Comparison of ENCODE assay signal across 8 cellular contexts in the genomic region with DNA sequence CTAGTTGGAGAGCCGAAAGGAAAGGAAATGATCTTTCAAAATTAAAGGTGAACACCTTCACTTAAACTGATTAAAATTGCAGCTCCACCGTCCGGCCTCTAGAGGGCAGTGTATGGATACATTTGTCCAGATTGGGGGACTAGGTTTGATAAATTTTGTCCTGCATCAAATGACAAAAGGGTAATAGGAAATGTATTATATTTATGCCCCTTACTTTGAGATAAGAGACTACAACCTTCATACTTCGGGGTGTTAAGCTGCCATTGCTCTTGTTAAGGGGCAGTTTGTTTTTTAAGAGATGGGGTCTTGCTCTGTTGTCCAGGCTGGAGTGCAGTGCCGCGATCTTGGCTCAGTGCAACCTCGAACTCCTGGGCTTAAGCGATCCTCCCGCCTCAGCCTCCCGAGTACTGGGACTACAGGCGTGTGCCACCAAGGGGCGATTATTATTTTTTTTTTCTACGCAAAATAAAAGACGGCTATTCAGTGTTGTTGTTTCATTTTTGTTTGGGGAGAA. TPM values are rescaled to one million over a fixed set of nuclear protein-coding genes. Genes with fewer than 3 reads are reported as not detected.
DNase-seq lines count a peak whose midpoint lies in the region; TF ChIP-seq lines count a peak whose summit lies in the region.

No MANE protein-coding gene starts in this region.

- peaks cover 5% of the 10 kb centered on the region for H3K27me3 Mint-ChIP-seq in activated CD4-positive, alpha-beta memory T cell treated with anti-CD3 and anti-CD28 coated beads for 36 hours

- H3K4me3 ChIP-seq in AG04449 (ENCODE audit: low read depth, low read length): peak overlapping the region; percentile 93

- CTCF ChIA-PET in AG04449 (lab: Yijun Ruan, JAX): interaction anchor here (0.6 to 8.6 kb wide), 41 partner anchors 12 to 267 kb away, joined by 3 to 213 read pairs (median 5); partner anchors contain the start of genes DGKA, ERBB3, IKZF4 and RAB5B
- CTCF ChIA-PET in activated CD4-positive, alpha-beta memory T cell treated with anti-CD3 and anti-CD28 coated beads for 36 hours (lab: Charles Lee): interaction anchor here (0.6 to 6.0 kb wide), 40 partner anchors 9 to 468 kb away, joined by 3 to 102 read pairs (median 5); partner anchors contain the start of genes IKZF4, PA2G4, RAB5B and SMARCC2

- H3K9me3 Mint-ChIP-seq in activated CD4-positive, alpha-beta memory T cell treated with anti-CD3 and anti-CD28 coated beads for 36 hours: no peaks in the 10 kb centered on the region

- peaks cover 19% of the 10 kb centered on the region for H3K4me1 Mint-ChIP-seq in activated CD4-positive, alpha-beta memory T cell treated with anti-CD3 and anti-CD28 coated beads for 36 hours (ENCODE audit: low read depth)

- DNase-seq in AG04449 (ENCODE audit: low read depth, low spot score) (no peak), H4 (ENCODE audit: low spot score) (peak; percentile 38), NCI-H69 (lab: John Stamatoyannopoulos, UW) (peak; percentile 77), lung microvascular endothelial cell (ENCODE audit: low read depth in 2 of 2) (peak; percentile 80 to 81), KG1 (lab: John Stamatoyannopoulos, UW) (no peak)
- DNase-seq in activated CD4-positive, alpha-beta memory T cell treated with anti-CD3 and anti-CD28 coated beads for 36 hours: peak; percentile 72
- DNase-seq in effector CD4-positive, alpha-beta T cell: peak; percentile 68
- peak; percentile 29 to 35 for DNase-seq in stimulated activated CD8-positive, alpha-beta memory T cell treated with anti-CD3 and anti-CD28 coated beads, Interleukin-2, amount 100 ng/mL, for 1 hour (ENCODE audit: low read depth in 2 of 2)

- no peak overlapping the region for H3K27ac Mint-ChIP-seq in activated CD4-positive, alpha-beta memory T cell treated with anti-CD3 and anti-CD28 coated beads for 36 hours

- intact Hi-C loops in activated CD4-positive, alpha-beta memory T cell treated with anti-CD3 and anti-CD28 coated beads for 36 hours (cut with micrococcal nuclease): loop anchor here (1.0 to 5.0 kb wide), 3 partner anchors 33 to 106 kb away; partner anchors contain the start of genes PA2G4 and RPS26

- no peak overlapping the region for H3K4me3 Mint-ChIP-seq in activated CD4-positive, alpha-beta memory T cell treated with anti-CD3 and anti-CD28 coated beads for 36 hours

- peaks cover 14% of the 10 kb centered on the region for H3K36me3 Mint-ChIP-seq in activated CD4-positive, alpha-beta memory T cell treated with anti-CD3 and anti-CD28 coated beads for 36 hours

- POLR2A ChIA-PET in AG04449 (lab: Yijun Ruan, JAX): interaction anchor here (0.6 to 2.0 kb wide), 4 partner anchors 13 to 161 kb away, joined by 3 to 10 read pairs (median 4); partner anchors contain the start of gene RAB5B
- POLR2A ChIA-PET in activated CD4-positive, alpha-beta memory T cell treated with anti-CD3 and anti-CD28 coated beads for 36 hours (lab: Charles Lee): interaction anchor here (0.9 to 1.3 kb wide), 2 partner anchors 11 to 26 kb away, joined by 3 to 4 read pairs; no protein-coding TSS in a partner anchor

- TF ChIP-seq CTCF in AG04449 (IDR thresholded peaks at IDR 0.05; ENCODE audit: insufficient read depth, low read length, missing control alignments): peak; percentile 66

RNA-seq across cellular contexts. Expression of gene SUOX, which starts 0.8 kb away (rescaled TPM):
- total RNA-seq in H4 (2014; rRNA removed; shearing (Covaris generic)): 16.7 and 25.9 TPM in 2 replicates
- total RNA-seq in activated CD4-positive, alpha-beta memory T cell treated with anti-CD3 and anti-CD28 coated beads for 36 hours: 1 to 10 TPM; 2.4 to 2.7 TPM
- total RNA-seq in lung microvascular endothelial cell: 8.9 and 10.1 TPM in 2 replicates

RNA-seq across cellular contexts. Expression of gene RAB5B, which starts 22.4 kb away (rescaled TPM):
- total RNA-seq in H4 (2014; rRNA removed; shearing (Covaris generic)): 46.9 and 47.7 TPM in 2 replicates
- 10 to 100 TPM; 44.8 to 46.4 TPM for total RNA-seq in activated CD4-positive, alpha-beta memory T cell treated with anti-CD3 and anti-CD28 coated beads for 36 hours
- 25.3 and 32.5 TPM in 2 replicates for total RNA-seq in lung microvascular endothelial cell

RNA-seq across cellular contexts. Expression of gene IKZF4, which starts 24.6 kb away (rescaled TPM):
- total RNA-seq in H4 (2014; rRNA removed; shearing (Covaris generic)): 0.39 and 0.89 TPM in 2 replicates
- 10 to 100 TPM; 14.4 to 15.1 TPM for total RNA-seq in activated CD4-positive, alpha-beta memory T cell treated with anti-CD3 and anti-CD28 coated beads for 36 hours
- total RNA-seq in lung microvascular endothelial cell: 0.20 and 0.22 TPM in 2 replicates

RNA-seq across cellular contexts. Expression of gene CDK2, which starts 29.6 kb away (rescaled TPM):
- total RNA-seq in H4 (2014; rRNA removed; shearing (Covaris generic)): 66.3 and 67.3 TPM in 2 replicates
- 100 to 1,000 TPM; 121 to 127 TPM for total RNA-seq in activated CD4-positive, alpha-beta memory T cell treated with anti-CD3 and anti-CD28 coated beads for 36 hours
- 18.1 and 20.8 TPM in 2 replicates for total RNA-seq in lung microvascular endothelial cell

RNA-seq across cellular contexts. Expression of gene PMEL, which starts 30.4 kb away (rescaled TPM):
- total RNA-seq in H4 (2014; rRNA removed; shearing (Covaris generic)): 0.43 and 0.87 TPM in 2 replicates
- 1 to 10 TPM in 1 of 2 experiments, under 1 TPM in 1; 0.94 to 1.5 TPM for total RNA-seq in activated CD4-positive, alpha-beta memory T cell treated with anti-CD3 and anti-CD28 coated beads for 36 hours
- total RNA-seq in lung microvascular endothelial cell: 0.20 and 0.22 TPM in 2 replicates

Comparison
In these comparisons a context has a peak if more than half of its experiments do, and no peak if none do; other contexts are left out.
1. DNase-seq: peak in H4 (single experiment), NCI-H69 (single experiment), activated CD4-positive, alpha-beta memory T cell treated with anti-CD3 and anti-CD28 coated beads for 36 hours (single experiment), effector CD4-positive, alpha-beta T cell (single experiment), lung microvascular endothelial cell (2 of 2) and stimulated activated CD8-positive, alpha-beta memory T cell treated with anti-CD3 and anti-CD28 coated beads, Interleukin-2, amount 100 ng/mL, for 1 hour (2 of 2); none in AG04449 (single experiment) and KG1 (single experiment).